In the genomic region with DNA sequence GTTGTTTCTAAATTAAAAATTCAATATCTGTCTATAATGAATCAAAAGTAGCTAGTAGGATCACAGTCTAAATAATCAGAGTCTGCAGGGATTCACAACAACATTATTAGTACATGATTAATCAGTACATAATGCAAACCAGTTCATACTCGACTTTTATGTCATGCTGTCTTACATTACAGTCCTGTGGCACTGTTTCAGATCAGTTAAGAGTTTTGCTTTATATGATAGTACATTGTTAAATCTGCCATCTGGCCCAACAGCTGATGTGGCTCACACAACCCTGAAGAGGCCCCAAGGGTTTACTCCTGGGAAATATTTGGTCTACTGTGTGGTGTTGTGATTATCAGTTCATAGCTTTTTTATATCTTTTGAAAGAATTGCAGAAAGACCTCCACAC, we compare ENCODE assay signal across 13 cellular contexts.
DNase-seq lines count a peak whose midpoint lies in the region; ATAC-seq and TF ChIP-seq lines count a peak whose summit lies in the region.
"Had no signal": no experiment of that assay in that cellular context is flagged by ENCODE, and none has a peak within 500 bp of the region (broad histone marks: within the 10 kb centered on the region; RNA-seq: fewer than 3 reads in every experiment).

No MANE protein-coding gene starts in this region.

- H3K9me3 Mint-ChIP-seq in MCF 10A (ENCODE audit: unreplicated experiment) = no peaks in the 10 kb centered on the region

- no peak overlapping the region for H3K4me3 Mint-ChIP-seq in MCF 10A (ENCODE audit: unreplicated experiment)
- H3K4me3 Mint-ChIP-seq: activated naive CD8-positive, alpha-beta T cell had no signal

- no peak overlapping the region for H3K27ac Mint-ChIP-seq in MCF 10A (ENCODE audit: low read depth, unreplicated experiment)
- H3K27ac Mint-ChIP-seq: activated naive CD8-positive, alpha-beta T cell had no signal

- H3K36me3 Mint-ChIP-seq in MCF 10A (ENCODE audit: insufficient read depth, unreplicated experiment) = no peaks in the 10 kb centered on the region
- H3K36me3 Mint-ChIP-seq: activated naive CD8-positive, alpha-beta T cell had no signal

- H3K4me1 ChIP-seq in mammary epithelial cell (ENCODE audit: insufficient read depth, low read length) = no peaks in the 10 kb centered on the region
- H3K4me1 ChIP-seq in foreskin keratinocyte = peaks cover 17% of the 10 kb centered on the region
- H3K4me1 ChIP-seq in BE2C = no peaks in the 10 kb centered on the region
- H3K4me1 ChIP-seq: lower lobe of right lung had no signal

- TF ChIP-seq CTCF in mammary epithelial cell (conservative IDR thresholded peaks at IDR 0.05 in 1 of 2, IDR thresholded peaks at IDR 0.05 in 1 of 2; ENCODE audit: extremely low read depth in 1 of 2, insufficient read depth in 1 of 2, low read depth in 1 of 2, low read length in 2 of 2) (no peak), MCF 10A (IDR thresholded peaks at IDR 0.05; ENCODE audit: unreplicated experiment) (no peak), foreskin keratinocyte (conservative IDR thresholded peaks at IDR 0.05) (no peak), BE2C (IDR thresholded peaks at IDR 0.05; ENCODE audit: low read depth, low read length) (no peak)

- H3K4me1 Mint-ChIP-seq in MCF 10A (ENCODE audit: insufficient read depth, unreplicated experiment) = peaks cover 16% of the 10 kb centered on the region

- H4K20me1 ChIP-seq in mammary epithelial cell (ENCODE audit: insufficient read depth, low read length) = no peaks in the 10 kb centered on the region

- H3K4me3 ChIP-seq in mammary epithelial cell (replicated peaks in 1 of 3; ENCODE audit: insufficient read depth in 1 of 3, low read depth in 2 of 3, low read length in 3 of 3) (no peak overlapping the region), SK-N-MC (peak overlapping the region; percentile 69), BE2C (ENCODE audit: low read depth, low read length) (no peak overlapping the region)
- H3K4me3 ChIP-seq: lower lobe of right lung, tibial nerve had no signal

- 10% methylated on average over 1 of the region's 1 CpG for WGBS in mammary epithelial cell (ENCODE audit: low coverage, missing lambda C conversion rate)

- H3K36me3 ChIP-seq in mammary epithelial cell (ENCODE audit: insufficient read depth, low read length) (no peaks in the 10 kb centered on the region), SK-N-MC (ENCODE audit: insufficient read depth, low read length) (no peaks in the 10 kb centered on the region), BE2C (no peaks in the 10 kb centered on the region)
- H3K36me3 ChIP-seq: lower lobe of right lung, tibial nerve had no signal

- no peaks in the 10 kb centered on the region for H3K79me2 ChIP-seq in mammary epithelial cell (ENCODE audit: insufficient read depth, low read length)

- in situ Hi-C loops in mammary epithelial cell (cut with MboI; ENCODE audit: low sequenced_read_pairs in 2 of 2) = no loop called here

- no peak overlapping the region for H3K27ac ChIP-seq in mammary epithelial cell (ENCODE audit: insufficient read depth, low read depth, low read length)
- peak overlapping the region; percentile 79 for H3K27ac ChIP-seq in SK-N-MC
- peak overlapping the region; percentile 33 for H3K27ac ChIP-seq in foreskin keratinocyte
- H3K27ac ChIP-seq: lower lobe of right lung, tibial nerve had no signal

- H2AFZ ChIP-seq in mammary epithelial cell (ENCODE audit: low read depth, low read length) = no peak overlapping the region

- H3K4me2 ChIP-seq in mammary epithelial cell (ENCODE audit: insufficient read depth, low read depth, low read length) = no peak overlapping the region

- peak; percentile 50 for DNase-seq in mammary epithelial cell
- no peak for DNase-seq in MCF 10A (ENCODE audit: unreplicated experiment)
- DNase-seq in SK-N-MC (ENCODE audit: low read depth, low spot score) = peak; percentile 42
- DNase-seq in foreskin keratinocyte = peak; percentile 66 to 88
- no peak for DNase-seq in activated CD4-positive, alpha-beta T cell treated with anti-CD3 and anti-CD28 coated beads for 1 hour
- DNase-seq in NCI-H1436 treated with DMSO at 0.1 percent for 48 hours (lab: John Stamatoyannopoulos, UW) = no peak
- no peak for DNase-seq in NCI-H748 treated with DMSO at 0.1 percent for 48 hours (lab: John Stamatoyannopoulos, UW)
- DNase-seq in BE2C = no peak
- DNase-seq: cortex of kidney, lower lobe of right lung, occipital lobe had no signal

- H3K27me3 ChIP-seq in mammary epithelial cell (ENCODE audit: insufficient read depth, low read length) = no peaks in the 10 kb centered on the region
- no peaks in the 10 kb centered on the region for H3K27me3 ChIP-seq in foreskin keratinocyte
- no peaks in the 10 kb centered on the region for H3K27me3 ChIP-seq in BE2C
- H3K27me3 ChIP-seq: tibial nerve had no signal

- POLR2A ChIA-PET in MCF 10A (lab: Yijun Ruan, JAX) = interaction anchor here (0.7 to 1.3 kb wide), 5 partner anchors 13 to 69 kb away, joined by 3 to 5 read pairs (median 4); no protein-coding TSS in a partner anchor

- intact Hi-C loops in mammary epithelial cell (cut with micrococcal nuclease) (no loop called here), MCF 10A (cut with micrococcal nuclease) (no loop called here)

- no peaks in the 10 kb centered on the region for H3K27me3 Mint-ChIP-seq in MCF 10A (ENCODE audit: insufficient read depth, unreplicated experiment)

- BruUV-seq in mammary epithelial cell (replicated peaks; lab: Mats Ljungman, UMichigan) = no TSS peak
- no TSS peak for BruUV-seq in MCF 10A (replicated peaks; lab: Mats Ljungman, UMichigan)

- ATAC-seq in foreskin keratinocyte = peak; percentile 80
- ATAC-seq: lower lobe of right lung had no signal

- H3K9ac ChIP-seq in mammary epithelial cell (ENCODE audit: insufficient read depth, low read length) (no peak overlapping the region), SK-N-MC (ENCODE audit: insufficient read length) (peak overlapping the region; percentile 48)

- dilution Hi-C loops in mammary epithelial cell (cut with HindIII; ENCODE audit: low sequenced_read_pairs) = no loop called here

- H3K9me3 ChIP-seq in mammary epithelial cell (replicated peaks; ENCODE audit: insufficient read depth, low read length) = no peaks in the 10 kb centered on the region
- no peaks in the 10 kb centered on the region for H3K9me3 ChIP-seq in SK-N-MC (ENCODE audit: low read depth, low read length)
- H3K9me3 ChIP-seq in BE2C = no peaks in the 10 kb centered on the region
- H3K9me3 ChIP-seq: lower lobe of right lung, tibial nerve had no signal

- CTCF ChIA-PET in mammary epithelial cell (lab: Charles Lee; ENCODE audit: low non-redundant PET) (no interaction called here), MCF 10A (lab: Yijun Ruan, JAX) (no interaction called here)

Comparison
In these comparisons a context has a peak if more than half of its experiments do, and no peak if none do; other contexts are left out.
1. DNase-seq: peak in mammary epithelial cell (single experiment), SK-N-MC (single experiment) and foreskin keratinocyte (2 of 2); none in MCF 10A (single experiment), activated CD4-positive, alpha-beta T cell treated with anti-CD3 and anti-CD28 coated beads for 1 hour (single experiment), NCI-H1436 treated with DMSO at 0.1 percent for 48 hours (single experiment), NCI-H748 treated with DMSO at 0.1 percent for 48 hours (single experiment) and BE2C (single experiment).